In genomic region chr3:2968475-2968874, GRCh38 we compare ENCODE assay signal across 1 cellular context.
TF ChIP-seq lines count a peak whose summit lies in the region.

No MANE protein-coding gene starts in this region.

TF ChIP-seq in H1, 55 proteins besides CTCF, POLR2A, EP300 and RAD21:
- TF ChIP-seq BRCA1 (IDR thresholded peaks at IDR 0.05; ENCODE audit: low read depth, low read length), result no peak
- TF ChIP-seq HDAC6 (IDR thresholded peaks at IDR 0.05; ENCODE audit: low read depth, low read length), result no peak
- TF ChIP-seq SUZ12 (IDR thresholded peaks at IDR 0.05; ENCODE audit: low read length), result no peak
- no peak for TF ChIP-seq TBP (IDR thresholded peaks at IDR 0.05; ENCODE audit: low read depth, low read length)
- TF ChIP-seq RBBP5 (IDR thresholded peaks at IDR 0.05; ENCODE audit: borderline replicate concordance, low read depth, low read length), result no peak
- TF ChIP-seq CHD2 (IDR thresholded peaks at IDR 0.05; ENCODE audit: low read length), result no peak
- TF ChIP-seq SP1 (IDR thresholded peaks at IDR 0.05; ENCODE audit: low read depth, low read length), result no peak
